ENCODE assay signal across 15 cellular contexts in the genomic region with DNA sequence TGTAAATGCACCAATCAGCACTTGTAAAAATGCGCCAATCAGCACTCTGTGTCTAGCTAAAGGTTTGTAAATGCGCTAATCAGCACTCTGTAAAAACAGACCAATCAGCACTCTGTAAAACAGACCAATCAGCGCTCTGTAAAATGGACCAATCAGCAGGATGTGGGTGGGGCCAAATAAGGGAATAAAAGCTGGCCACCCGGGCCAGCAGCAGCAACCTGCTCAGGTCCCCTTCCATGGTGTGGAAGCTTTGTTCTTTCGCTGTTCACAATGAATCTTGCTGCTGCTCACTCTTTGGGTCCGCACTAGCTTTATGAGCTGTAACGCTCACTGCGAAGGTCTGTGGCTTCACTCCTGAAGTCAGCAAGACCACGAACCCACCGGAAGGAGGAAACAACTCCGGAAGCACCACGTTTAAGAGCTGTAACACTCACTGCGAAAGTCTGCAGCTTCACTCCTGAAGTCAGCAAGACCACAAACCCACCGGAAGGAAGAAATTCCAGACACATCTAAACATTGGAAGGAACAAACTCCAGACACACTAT. TPM values are rescaled to one million over a fixed set of nuclear protein-coding genes. Genes with fewer than 3 reads are reported as not detected.
DNase-seq lines count a peak whose midpoint lies in the region; ATAC-seq and TF ChIP-seq lines count a peak whose summit lies in the region.
"Not testable (repeated sequence)": the region's sequence is repeated elsewhere in the genome, so short reads cannot be mapped to it uniquely, and the experiment has no call there.
"Had no signal": no experiment of that assay in that cellular context is flagged by ENCODE, and none has a peak within 500 bp of the region (broad histone marks: within the 10 kb centered on the region; RNA-seq: fewer than 3 reads in every experiment).

No MANE protein-coding gene starts in this region.

- not testable (repeated sequence) for H3K9me3 Mint-ChIP-seq in T-helper 2 cell treated with Interferon-gamma antibody and Interleukin-4, amounts not matched to agents 5 μg/mL and 100 μg/mL, for 36 hours; activated CD8-positive, alpha-beta T cell treated with anti-CD3 and anti-CD28 coated beads, Interleukin-2, amount 10 ng/mL, durations not matched to agents 7 days and 5 days (ENCODE audit: insufficient read depth); activated naive CD4-positive, alpha-beta T cell treated with anti-CD3 and anti-CD28 coated beads, Interleukin-2, amount 10 ng/mL, durations not matched to agents 7 days and 5 days; natural killer cell; stimulated activated effector memory CD8-positive, alpha-beta T cell treated with anti-CD3 and anti-CD28 coated beads, Interleukin-12 subunit alpha, Interleukin-12 subunit beta, amount 100 ng/mL, for 72 hours

- peak overlapping the region; percentile 75 for H3K27ac Mint-ChIP-seq in T-helper 2 cell treated with Interferon-gamma antibody and Interleukin-4, amounts not matched to agents 5 μg/mL and 100 μg/mL, for 36 hours
- H3K27ac Mint-ChIP-seq in activated CD8-positive, alpha-beta T cell treated with anti-CD3 and anti-CD28 coated beads, Interleukin-2, amount 10 ng/mL, durations not matched to agents 7 days and 5 days: peak overlapping the region; percentile 43
- peak overlapping the region; percentile 78 for H3K27ac Mint-ChIP-seq in activated naive CD4-positive, alpha-beta T cell treated with anti-CD3 and anti-CD28 coated beads, Interleukin-2, amount 10 ng/mL, durations not matched to agents 7 days and 5 days
- peak overlapping the region in 1 of 2 donors; percentile 39 for H3K27ac Mint-ChIP-seq in natural killer cell
- H3K27ac Mint-ChIP-seq in stimulated activated effector memory CD8-positive, alpha-beta T cell treated with anti-CD3 and anti-CD28 coated beads, Interleukin-12 subunit alpha, Interleukin-12 subunit beta, amount 100 ng/mL, for 72 hours: not testable (repeated sequence)

- peaks cover 14% of the 10 kb centered on the region for H3K4me1 Mint-ChIP-seq in T-helper 2 cell treated with Interferon-gamma antibody and Interleukin-4, amounts not matched to agents 5 μg/mL and 100 μg/mL, for 36 hours (ENCODE audit: low read depth)
- H3K4me1 Mint-ChIP-seq in activated CD8-positive, alpha-beta T cell treated with anti-CD3 and anti-CD28 coated beads, Interleukin-2, amount 10 ng/mL, durations not matched to agents 7 days and 5 days (ENCODE audit: low read depth): peaks cover 24% of the 10 kb centered on the region
- peaks cover 19% of the 10 kb centered on the region for H3K4me1 Mint-ChIP-seq in activated naive CD4-positive, alpha-beta T cell treated with anti-CD3 and anti-CD28 coated beads, Interleukin-2, amount 10 ng/mL, durations not matched to agents 7 days and 5 days
- peaks cover 5 to 11% of the 10 kb centered on the region in 2 donors for H3K4me1 Mint-ChIP-seq in natural killer cell
- H3K4me1 Mint-ChIP-seq in stimulated activated effector memory CD8-positive, alpha-beta T cell treated with anti-CD3 and anti-CD28 coated beads, Interleukin-12 subunit alpha, Interleukin-12 subunit beta, amount 100 ng/mL, for 72 hours: peaks cover 12% of the 10 kb centered on the region

- POLR2A ChIA-PET in activated CD8-positive, alpha-beta T cell treated with anti-CD3 and anti-CD28 coated beads, Interleukin-2, amount 10 ng/mL, durations not matched to agents 7 days and 5 days (lab: Charles Lee): not testable (repeated sequence)

- not testable (repeated sequence) for H4K20me1 ChIP-seq in BLaER1 treated with 17β-estradiol and CSF1 and Interleukin-3, amounts not matched to agents 10 nM and 100 nM

- not testable (repeated sequence) for H3K27me3 Mint-ChIP-seq in T-helper 2 cell treated with Interferon-gamma antibody and Interleukin-4, amounts not matched to agents 5 μg/mL and 100 μg/mL, for 36 hours (ENCODE audit: low read depth); activated naive CD4-positive, alpha-beta T cell treated with anti-CD3 and anti-CD28 coated beads, Interleukin-2, amount 10 ng/mL, durations not matched to agents 7 days and 5 days; natural killer cell (ENCODE audit: low read depth in 2 of 2)
- peaks cover 11% of the 10 kb centered on the region for H3K27me3 Mint-ChIP-seq in activated CD8-positive, alpha-beta T cell treated with anti-CD3 and anti-CD28 coated beads, Interleukin-2, amount 10 ng/mL, durations not matched to agents 7 days and 5 days (ENCODE audit: low read depth)

- H3K4me1 ChIP-seq in BLaER1 treated with 17β-estradiol and CSF1 and Interleukin-3, amounts not matched to agents 10 nM and 100 nM: peaks cover 8 to 46% (median 27%) of the 10 kb centered on the region in 10 experiments; a peak in 18 of 20 replicates

- intact Hi-C loops in natural killer cell (cut with micrococcal nuclease): not testable (repeated sequence)

- peak; percentile 77 for DNase-seq in Jurkat, Clone E6-1 (ENCODE audit: low read depth, low spot score)
- peak; percentile 36 for DNase-seq in T-helper 2 cell treated with Interferon-gamma antibody and Interleukin-4, amounts not matched to agents 5 μg/mL and 100 μg/mL, for 36 hours (ENCODE audit: low spot score)
- peak; percentile 71 for DNase-seq in activated CD8-positive, alpha-beta T cell treated with anti-CD3 and anti-CD28 coated beads, Interleukin-2, amount 10 ng/mL, durations not matched to agents 7 days and 5 days
- peak; percentile 66 for DNase-seq in activated naive CD4-positive, alpha-beta T cell treated with anti-CD3 and anti-CD28 coated beads, Interleukin-2, amount 10 ng/mL, durations not matched to agents 7 days and 5 days
- peak; percentile 46 for DNase-seq in central memory CD4-positive, alpha-beta T cell
- not testable (repeated sequence) for DNase-seq in natural killer cell; stimulated activated effector memory CD8-positive, alpha-beta T cell treated with anti-CD3 and anti-CD28 coated beads, Interleukin-12 subunit alpha, Interleukin-12 subunit beta, amount 100 ng/mL, for 72 hours (ENCODE audit: low spot score in 2 of 2)

- not testable (repeated sequence) for H3K27me3 ChIP-seq in BLaER1 treated with 17β-estradiol and CSF1 and Interleukin-3, amounts not matched to agents 10 nM and 100 nM

- ATAC-seq in activated CD8-positive, alpha-beta T cell treated with anti-CD3 and anti-CD28 coated beads, Interleukin-2, amount 10 ng/mL, durations not matched to agents 7 days and 5 days: peak; percentile 67
- peak in 2 of 3 donors; percentile 44 to 59 for ATAC-seq in natural killer cell
- peak; percentile 36 for ATAC-seq in stimulated activated effector memory CD8-positive, alpha-beta T cell treated with anti-CD3 and anti-CD28 coated beads, Interleukin-12 subunit alpha, Interleukin-12 subunit beta, amount 100 ng/mL, for 72 hours

- TF ChIP-seq CTCF in natural killer cell (IDR thresholded peaks at IDR 0.05): not testable (repeated sequence)

- H3K36me3 ChIP-seq in BLaER1 treated with 17β-estradiol and CSF1 and Interleukin-3, amounts not matched to agents 10 nM and 100 nM: not testable (repeated sequence)

- not testable (repeated sequence) for H3K36me3 Mint-ChIP-seq in T-helper 2 cell treated with Interferon-gamma antibody and Interleukin-4, amounts not matched to agents 5 μg/mL and 100 μg/mL, for 36 hours (ENCODE audit: low read depth); activated CD8-positive, alpha-beta T cell treated with anti-CD3 and anti-CD28 coated beads, Interleukin-2, amount 10 ng/mL, durations not matched to agents 7 days and 5 days (ENCODE audit: low read depth); activated naive CD4-positive, alpha-beta T cell treated with anti-CD3 and anti-CD28 coated beads, Interleukin-2, amount 10 ng/mL, durations not matched to agents 7 days and 5 days; natural killer cell; stimulated activated effector memory CD8-positive, alpha-beta T cell treated with anti-CD3 and anti-CD28 coated beads, Interleukin-12 subunit alpha, Interleukin-12 subunit beta, amount 100 ng/mL, for 72 hours

- H3K27ac ChIP-seq in BLaER1 treated with 17β-estradiol and CSF1 and Interleukin-3, amounts not matched to agents 10 nM and 100 nM: peak overlapping the region in 6 of 11 experiments; percentile 8 to 46 (median 24); a peak in 8 of 22 replicates

- H3K9me3 ChIP-seq in BLaER1 treated with 17β-estradiol and CSF1 and Interleukin-3, amounts not matched to agents 10 nM and 100 nM (replicated peaks in 1 of 11): peaks cover 11 to 26% (median 16%) of the 10 kb centered on the region in 11 experiments; a peak in 20 of 22 replicates

- peak overlapping the region; percentile 79 for H3K4me3 Mint-ChIP-seq in T-helper 2 cell treated with Interferon-gamma antibody and Interleukin-4, amounts not matched to agents 5 μg/mL and 100 μg/mL, for 36 hours
- H3K4me3 Mint-ChIP-seq in activated CD8-positive, alpha-beta T cell treated with anti-CD3 and anti-CD28 coated beads, Interleukin-2, amount 10 ng/mL, durations not matched to agents 7 days and 5 days: peak overlapping the region; percentile 50
- peak overlapping the region; percentile 65 for H3K4me3 Mint-ChIP-seq in activated naive CD4-positive, alpha-beta T cell treated with anti-CD3 and anti-CD28 coated beads, Interleukin-2, amount 10 ng/mL, durations not matched to agents 7 days and 5 days
- peak overlapping the region; percentile 42 for H3K4me3 Mint-ChIP-seq in natural killer cell
- peak overlapping the region; percentile 51 for H3K4me3 Mint-ChIP-seq in stimulated activated effector memory CD8-positive, alpha-beta T cell treated with anti-CD3 and anti-CD28 coated beads, Interleukin-12 subunit alpha, Interleukin-12 subunit beta, amount 100 ng/mL, for 72 hours

- H3K4me2 ChIP-seq in BLaER1 treated with 17β-estradiol and CSF1 and Interleukin-3, amounts not matched to agents 10 nM and 100 nM: peak overlapping the region; percentile 38 to 64 (median 47)

- H3K9ac ChIP-seq in BLaER1 treated with 17β-estradiol and CSF1 and Interleukin-3, amounts not matched to agents 10 nM and 100 nM: peak overlapping the region in 2 of 11 experiments; percentile 21 to 29; a peak in 2 of 22 replicates

- peak overlapping the region in 5 of 10 experiments; percentile 4 to 47 (median 17); a peak in 9 of 20 replicates for H3K4me3 ChIP-seq in BLaER1 treated with 17β-estradiol and CSF1 and Interleukin-3, amounts not matched to agents 10 nM and 100 nM
- H3K4me3 ChIP-seq in Jurkat, Clone E6-1 (ENCODE audit: low read length): peak overlapping the region; percentile 25

- CTCF ChIA-PET in activated CD8-positive, alpha-beta T cell treated with anti-CD3 and anti-CD28 coated beads, Interleukin-2, amount 10 ng/mL, durations not matched to agents 7 days and 5 days (lab: Charles Lee): interaction anchor here (1.7 to 2.3 kb wide), 2 partner anchors 18 to 22 kb away, joined by 6 to 11 read pairs; partner anchors contain the start of gene IGFBP3
- CTCF ChIA-PET in activated naive CD4-positive, alpha-beta T cell treated with anti-CD3 and anti-CD28 coated beads, Interleukin-2, amount 10 ng/mL, durations not matched to agents 7 days and 5 days (lab: Charles Lee): interaction anchor here (0.8 to 1.1 kb wide), 2 partner anchors 18 to 22 kb away, joined by 3 to 5 read pairs; no protein-coding TSS in a partner anchor

RNA-seq across cellular contexts. Expression of gene IGFBP3, which starts 19.2 kb away (rescaled TPM):
- polyA plus RNA-seq in Jurkat, Clone E6-1 (2012; ENCODE audit: insufficient read depth, insufficient read length): not detected
- total RNA-seq in activated CD8-positive, alpha-beta T cell treated with anti-CD3 and anti-CD28 coated beads, Interleukin-2, amount 10 ng/mL, durations not matched to agents 7 days and 5 days: 1 to 10 TPM in 1 of 2 experiments, under 1 TPM in 1; 0.90 to 1.0 TPM
- 10 to 100 TPM in 1 of 3 donors, 1 to 10 TPM in 1, under 1 TPM in 1; 0.39 to 10.2 (median 1.2) TPM for total RNA-seq in natural killer cell

RNA-seq across cellular contexts. Expression of gene IGFBP1, which starts 52.0 kb away (rescaled TPM):
- polyA plus RNA-seq in Jurkat, Clone E6-1 (2012; ENCODE audit: insufficient read depth, insufficient read length): not detected
- not detected for total RNA-seq in activated CD8-positive, alpha-beta T cell treated with anti-CD3 and anti-CD28 coated beads, Interleukin-2, amount 10 ng/mL, durations not matched to agents 7 days and 5 days
- total RNA-seq in natural killer cell: not detected
- total RNA-seq: esophagus mucosa; left ventricle myocardium inferior; posterior vena cava; RPMI7951; sciatic nerve; SK-MEL-5; T-helper 2 cell treated with Interferon-gamma antibody and Interleukin-4, amounts not matched to agents 100 ng/mL and 5 ng/mL, for 36 hours had no signal
